In the genomic region with DNA sequence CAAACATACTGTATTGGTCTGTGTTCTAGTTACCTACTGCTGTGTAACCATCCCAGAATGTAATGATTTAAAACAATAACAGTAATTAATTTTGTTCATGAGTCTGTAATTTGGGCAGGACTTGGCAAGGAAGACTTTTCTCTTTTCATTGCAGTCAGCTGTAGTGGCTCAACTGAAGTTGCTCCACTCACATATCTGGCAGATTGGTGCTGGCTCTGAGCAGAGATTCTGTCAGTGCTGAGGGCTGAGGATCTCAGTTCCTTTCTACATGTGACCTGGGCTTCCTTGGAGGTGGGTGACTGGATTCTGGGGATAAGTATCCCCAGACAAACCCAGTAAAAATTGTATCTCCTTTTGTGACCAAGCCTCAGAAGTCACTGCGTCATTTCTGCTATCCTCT, we compare ENCODE assay signal across 2 cellular contexts.
TF ChIP-seq lines count a peak whose summit lies in the region.

No MANE protein-coding gene starts in this region.

TF ChIP-seq in GM23338, 12 proteins besides CTCF, POLR2A, EP300 and RAD21 (continues in another document):
- TF ChIP-seq, protein P1, sequence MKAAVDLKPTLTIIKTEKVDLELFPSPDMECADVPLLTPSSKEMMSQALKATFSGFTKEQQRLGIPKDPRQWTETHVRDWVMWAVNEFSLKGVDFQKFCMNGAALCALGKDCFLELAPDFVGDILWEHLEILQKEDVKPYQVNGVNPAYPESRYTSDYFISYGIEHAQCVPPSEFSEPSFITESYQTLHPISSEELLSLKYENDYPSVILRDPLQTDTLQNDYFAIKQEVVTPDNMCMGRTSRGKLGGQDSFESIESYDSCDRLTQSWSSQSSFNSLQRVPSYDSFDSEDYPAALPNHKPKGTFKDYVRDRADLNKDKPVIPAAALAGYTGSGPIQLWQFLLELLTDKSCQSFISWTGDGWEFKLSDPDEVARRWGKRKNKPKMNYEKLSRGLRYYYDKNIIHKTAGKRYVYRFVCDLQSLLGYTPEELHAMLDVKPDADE (IDR thresholded peaks at IDR 0.05): no peak
- no peak for TF ChIP-seq NANOG (IDR thresholded peaks at IDR 0.05; ENCODE audit: borderline replicate concordance)
- no peak for TF ChIP-seq POLR2AphosphoS5 (IDR thresholded peaks at IDR 0.05; ENCODE audit: low read depth)
- no peak for TF ChIP-seq STAT1 (IDR thresholded peaks at IDR 0.05; ENCODE audit: unreplicated experiment)
- TF ChIP-seq, protein P2, sequence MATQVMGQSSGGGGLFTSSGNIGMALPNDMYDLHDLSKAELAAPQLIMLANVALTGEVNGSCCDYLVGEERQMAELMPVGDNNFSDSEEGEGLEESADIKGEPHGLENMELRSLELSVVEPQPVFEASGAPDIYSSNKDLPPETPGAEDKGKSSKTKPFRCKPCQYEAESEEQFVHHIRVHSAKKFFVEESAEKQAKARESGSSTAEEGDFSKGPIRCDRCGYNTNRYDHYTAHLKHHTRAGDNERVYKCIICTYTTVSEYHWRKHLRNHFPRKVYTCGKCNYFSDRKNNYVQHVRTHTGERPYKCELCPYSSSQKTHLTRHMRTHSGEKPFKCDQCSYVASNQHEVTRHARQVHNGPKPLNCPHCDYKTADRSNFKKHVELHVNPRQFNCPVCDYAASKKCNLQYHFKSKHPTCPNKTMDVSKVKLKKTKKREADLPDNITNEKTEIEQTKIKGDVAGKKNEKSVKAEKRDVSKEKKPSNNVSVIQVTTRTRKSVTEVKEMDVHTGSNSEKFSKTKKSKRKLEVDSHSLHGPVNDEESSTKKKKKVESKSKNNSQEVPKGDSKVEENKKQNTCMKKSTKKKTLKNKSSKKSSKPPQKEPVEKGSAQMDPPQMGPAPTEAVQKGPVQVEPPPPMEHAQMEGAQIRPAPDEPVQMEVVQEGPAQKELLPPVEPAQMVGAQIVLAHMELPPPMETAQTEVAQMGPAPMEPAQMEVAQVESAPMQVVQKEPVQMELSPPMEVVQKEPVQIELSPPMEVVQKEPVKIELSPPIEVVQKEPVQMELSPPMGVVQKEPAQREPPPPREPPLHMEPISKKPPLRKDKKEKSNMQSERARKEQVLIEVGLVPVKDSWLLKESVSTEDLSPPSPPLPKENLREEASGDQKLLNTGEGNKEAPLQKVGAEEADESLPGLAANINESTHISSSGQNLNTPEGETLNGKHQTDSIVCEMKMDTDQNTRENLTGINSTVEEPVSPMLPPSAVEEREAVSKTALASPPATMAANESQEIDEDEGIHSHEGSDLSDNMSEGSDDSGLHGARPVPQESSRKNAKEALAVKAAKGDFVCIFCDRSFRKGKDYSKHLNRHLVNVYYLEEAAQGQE (IDR thresholded peaks at IDR 0.05; ENCODE audit: unreplicated experiment): no peak
- no peak for TF ChIP-seq ZNF331 (CRISPR knock-in tag; IDR thresholded peaks at IDR 0.05; ENCODE audit: low read depth)
- no peak for TF ChIP-seq EZH2 (IDR thresholded peaks at IDR 0.05; ENCODE audit: low read depth, unreplicated experiment)
- TF ChIP-seq EZH2phosphoT487 (IDR thresholded peaks at IDR 0.05; ENCODE audit: unreplicated experiment): no peak
- TF ChIP-seq, protein P3, sequence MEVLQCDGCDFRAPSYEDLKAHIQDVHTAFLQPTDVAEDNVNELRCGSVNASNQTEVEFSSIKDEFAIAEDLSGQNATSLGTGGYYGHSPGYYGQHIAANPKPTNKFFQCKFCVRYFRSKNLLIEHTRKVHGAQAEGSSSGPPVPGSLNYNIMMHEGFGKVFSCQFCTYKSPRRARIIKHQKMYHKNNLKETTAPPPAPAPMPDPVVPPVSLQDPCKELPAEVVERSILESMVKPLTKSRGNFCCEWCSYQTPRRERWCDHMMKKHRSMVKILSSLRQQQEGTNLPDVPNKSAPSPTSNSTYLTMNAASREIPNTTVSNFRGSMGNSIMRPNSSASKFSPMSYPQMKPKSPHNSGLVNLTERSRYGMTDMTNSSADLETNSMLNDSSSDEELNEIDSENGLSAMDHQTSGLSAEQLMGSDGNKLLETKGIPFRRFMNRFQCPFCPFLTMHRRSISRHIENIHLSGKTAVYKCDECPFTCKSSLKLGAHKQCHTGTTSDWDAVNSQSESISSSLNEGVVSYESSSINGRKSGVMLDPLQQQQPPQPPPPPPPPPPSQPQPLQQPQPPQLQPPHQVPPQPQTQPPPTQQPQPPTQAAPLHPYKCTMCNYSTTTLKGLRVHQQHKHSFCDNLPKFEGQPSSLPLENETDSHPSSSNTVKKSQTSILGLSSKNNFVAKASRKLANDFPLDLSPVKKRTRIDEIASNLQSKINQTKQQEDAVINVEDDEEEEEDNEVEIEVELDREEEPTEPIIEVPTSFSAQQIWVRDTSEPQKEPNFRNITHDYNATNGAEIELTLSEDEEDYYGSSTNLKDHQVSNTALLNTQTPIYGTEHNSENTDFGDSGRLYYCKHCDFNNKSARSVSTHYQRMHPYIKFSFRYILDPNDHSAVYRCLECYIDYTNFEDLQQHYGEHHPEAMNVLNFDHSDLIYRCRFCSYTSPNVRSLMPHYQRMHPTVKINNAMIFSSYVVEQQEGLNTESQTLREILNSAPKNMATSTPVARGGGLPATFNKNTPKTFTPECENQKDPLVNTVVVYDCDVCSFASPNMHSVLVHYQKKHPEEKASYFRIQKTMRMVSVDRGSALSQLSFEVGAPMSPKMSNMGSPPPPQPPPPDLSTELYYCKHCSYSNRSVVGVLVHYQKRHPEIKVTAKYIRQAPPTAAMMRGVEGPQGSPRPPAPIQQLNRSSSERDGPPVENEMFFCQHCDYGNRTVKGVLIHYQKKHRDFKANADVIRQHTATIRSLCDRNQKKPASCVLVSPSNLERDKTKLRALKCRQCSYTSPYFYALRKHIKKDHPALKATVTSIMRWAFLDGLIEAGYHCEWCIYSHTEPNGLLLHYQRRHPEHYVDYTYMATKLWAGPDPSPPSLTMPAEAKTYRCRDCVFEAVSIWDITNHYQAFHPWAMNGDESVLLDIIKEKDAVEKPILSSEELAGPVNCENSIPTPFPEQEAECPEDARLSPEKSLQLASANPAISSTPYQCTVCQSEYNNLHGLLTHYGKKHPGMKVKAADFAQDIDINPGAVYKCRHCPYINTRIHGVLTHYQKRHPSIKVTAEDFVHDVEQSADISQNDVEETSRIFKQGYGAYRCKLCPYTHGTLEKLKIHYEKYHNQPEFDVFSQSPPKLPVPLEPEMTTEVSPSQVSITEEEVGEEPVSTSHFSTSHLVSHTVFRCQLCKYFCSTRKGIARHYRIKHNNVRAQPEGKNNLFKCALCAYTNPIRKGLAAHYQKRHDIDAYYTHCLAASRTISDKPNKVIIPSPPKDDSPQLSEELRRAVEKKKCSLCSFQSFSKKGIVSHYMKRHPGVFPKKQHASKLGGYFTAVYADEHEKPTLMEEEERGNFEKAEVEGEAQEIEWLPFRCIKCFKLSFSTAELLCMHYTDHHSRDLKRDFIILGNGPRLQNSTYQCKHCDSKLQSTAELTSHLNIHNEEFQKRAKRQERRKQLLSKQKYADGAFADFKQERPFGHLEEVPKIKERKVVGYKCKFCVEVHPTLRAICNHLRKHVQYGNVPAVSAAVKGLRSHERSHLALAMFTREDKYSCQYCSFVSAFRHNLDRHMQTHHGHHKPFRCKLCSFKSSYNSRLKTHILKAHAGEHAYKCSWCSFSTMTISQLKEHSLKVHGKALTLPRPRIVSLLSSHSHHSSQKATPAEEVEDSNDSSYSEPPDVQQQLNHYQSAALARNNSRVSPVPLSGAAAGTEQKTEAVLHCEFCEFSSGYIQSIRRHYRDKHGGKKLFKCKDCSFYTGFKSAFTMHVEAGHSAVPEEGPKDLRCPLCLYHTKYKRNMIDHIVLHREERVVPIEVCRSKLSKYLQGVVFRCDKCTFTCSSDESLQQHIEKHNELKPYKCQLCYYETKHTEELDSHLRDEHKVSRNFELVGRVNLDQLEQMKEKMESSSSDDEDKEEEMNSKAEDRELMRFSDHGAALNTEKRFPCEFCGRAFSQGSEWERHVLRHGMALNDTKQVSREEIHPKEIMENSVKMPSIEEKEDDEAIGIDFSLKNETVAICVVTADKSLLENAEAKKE (CRISPR knock-in tag; IDR thresholded peaks at IDR 0.05): no peak
- TF ChIP-seq ZNF114 (CRISPR knock-in tag; IDR thresholded peaks at IDR 0.05): no peak

TF ChIP-seq in HepG2, 621 proteins besides CTCF, POLR2A, EP300 and RAD21:
- TF ChIP-seq ZNF484 (CRISPR knock-in tag; IDR thresholded peaks at IDR 0.05; ENCODE audit: borderline replicate concordance, low read depth) (no peak), MTA1 (CRISPR knock-in tag; IDR thresholded peaks at IDR 0.05; ENCODE audit: borderline replicate concordance) (no peak), ZKSCAN8 (CRISPR knock-in tag; IDR thresholded peaks at IDR 0.05; ENCODE audit: borderline replicate concordance) (no peak), SALL2 (CRISPR knock-in tag; IDR thresholded peaks at IDR 0.05) (no peak)
- TF ChIP-seq, protein P4, sequence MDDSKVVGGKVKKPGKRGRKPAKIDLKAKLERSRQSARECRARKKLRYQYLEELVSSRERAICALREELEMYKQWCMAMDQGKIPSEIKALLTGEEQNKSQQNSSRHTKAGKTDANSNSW (CRISPR knock-in tag; IDR thresholded peaks at IDR 0.05; ENCODE audit: borderline replicate concordance): no peak
- TF ChIP-seq, protein P5, sequence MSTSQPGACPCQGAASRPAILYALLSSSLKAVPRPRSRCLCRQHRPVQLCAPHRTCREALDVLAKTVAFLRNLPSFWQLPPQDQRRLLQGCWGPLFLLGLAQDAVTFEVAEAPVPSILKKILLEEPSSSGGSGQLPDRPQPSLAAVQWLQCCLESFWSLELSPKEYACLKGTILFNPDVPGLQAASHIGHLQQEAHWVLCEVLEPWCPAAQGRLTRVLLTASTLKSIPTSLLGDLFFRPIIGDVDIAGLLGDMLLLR (CRISPR knock-in tag; IDR thresholded peaks at IDR 0.05): no peak
- TF ChIP-seq, protein P6, sequence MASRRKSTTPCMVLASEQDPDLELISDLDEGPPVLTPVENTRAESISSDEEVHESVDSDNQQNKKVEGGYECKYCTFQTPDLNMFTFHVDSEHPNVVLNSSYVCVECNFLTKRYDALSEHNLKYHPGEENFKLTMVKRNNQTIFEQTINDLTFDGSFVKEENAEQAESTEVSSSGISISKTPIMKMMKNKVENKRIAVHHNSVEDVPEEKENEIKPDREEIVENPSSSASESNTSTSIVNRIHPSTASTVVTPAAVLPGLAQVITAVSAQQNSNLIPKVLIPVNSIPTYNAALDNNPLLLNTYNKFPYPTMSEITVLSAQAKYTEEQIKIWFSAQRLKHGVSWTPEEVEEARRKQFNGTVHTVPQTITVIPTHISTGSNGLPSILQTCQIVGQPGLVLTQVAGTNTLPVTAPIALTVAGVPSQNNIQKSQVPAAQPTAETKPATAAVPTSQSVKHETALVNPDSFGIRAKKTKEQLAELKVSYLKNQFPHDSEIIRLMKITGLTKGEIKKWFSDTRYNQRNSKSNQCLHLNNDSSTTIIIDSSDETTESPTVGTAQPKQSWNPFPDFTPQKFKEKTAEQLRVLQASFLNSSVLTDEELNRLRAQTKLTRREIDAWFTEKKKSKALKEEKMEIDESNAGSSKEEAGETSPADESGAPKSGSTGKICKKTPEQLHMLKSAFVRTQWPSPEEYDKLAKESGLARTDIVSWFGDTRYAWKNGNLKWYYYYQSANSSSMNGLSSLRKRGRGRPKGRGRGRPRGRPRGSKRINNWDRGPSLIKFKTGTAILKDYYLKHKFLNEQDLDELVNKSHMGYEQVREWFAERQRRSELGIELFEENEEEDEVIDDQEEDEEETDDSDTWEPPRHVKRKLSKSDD (CRISPR knock-in tag; IDR thresholded peaks at IDR 0.05; ENCODE audit: low read depth): no peak
- TF ChIP-seq, protein P7, sequence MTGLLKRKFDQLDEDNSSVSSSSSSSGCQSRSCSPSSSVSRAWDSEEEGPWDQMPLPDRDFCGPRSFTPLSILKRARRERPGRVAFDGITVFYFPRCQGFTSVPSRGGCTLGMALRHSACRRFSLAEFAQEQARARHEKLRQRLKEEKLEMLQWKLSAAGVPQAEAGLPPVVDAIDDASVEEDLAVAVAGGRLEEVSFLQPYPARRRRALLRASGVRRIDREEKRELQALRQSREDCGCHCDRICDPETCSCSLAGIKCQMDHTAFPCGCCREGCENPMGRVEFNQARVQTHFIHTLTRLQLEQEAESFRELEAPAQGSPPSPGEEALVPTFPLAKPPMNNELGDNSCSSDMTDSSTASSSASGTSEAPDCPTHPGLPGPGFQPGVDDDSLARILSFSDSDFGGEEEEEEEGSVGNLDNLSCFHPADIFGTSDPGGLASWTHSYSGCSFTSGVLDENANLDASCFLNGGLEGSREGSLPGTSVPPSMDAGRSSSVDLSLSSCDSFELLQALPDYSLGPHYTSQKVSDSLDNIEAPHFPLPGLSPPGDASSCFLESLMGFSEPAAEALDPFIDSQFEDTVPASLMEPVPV (CRISPR knock-in tag; IDR thresholded peaks at IDR 0.05): no peak
